ENCODE assay signal across 1 cellular context in genomic region chr7:3260425-3260762, GRCh38.
TF ChIP-seq lines count a peak whose summit lies in the region.

No MANE protein-coding gene starts in this region.

TF ChIP-seq in H1, 55 proteins besides CTCF, POLR2A, EP300 and RAD21 (continued from another document):
- TF ChIP-seq CHD7 (IDR thresholded peaks at IDR 0.05; ENCODE audit: insufficient replicate concordance, low read length) = no peak
- TF ChIP-seq KDM1A (IDR thresholded peaks at IDR 0.05; ENCODE audit: borderline replicate concordance, low read length) = no peak
- TF ChIP-seq CBX5 (IDR thresholded peaks at IDR 0.05; ENCODE audit: low read depth, low read length) = no peak
- TF ChIP-seq GTF2F1 (IDR thresholded peaks at IDR 0.05; ENCODE audit: borderline replicate concordance, low read depth, low read length) = no peak
- no peak for TF ChIP-seq BCL11A (IDR thresholded peaks at IDR 0.05; ENCODE audit: low read depth in 2 of 2, low read length in 2 of 2)
- TF ChIP-seq POU5F1 (IDR thresholded peaks at IDR 0.05; ENCODE audit: low read depth, low read length) = no peak
- TF ChIP-seq NRF1 (IDR thresholded peaks at IDR 0.05; ENCODE audit: low read depth, low read length) = no peak
- no peak for TF ChIP-seq SP4 (IDR thresholded peaks at IDR 0.05; ENCODE audit: low read length)
